ENCODE assay signal across 9 cellular contexts in the genomic region with DNA sequence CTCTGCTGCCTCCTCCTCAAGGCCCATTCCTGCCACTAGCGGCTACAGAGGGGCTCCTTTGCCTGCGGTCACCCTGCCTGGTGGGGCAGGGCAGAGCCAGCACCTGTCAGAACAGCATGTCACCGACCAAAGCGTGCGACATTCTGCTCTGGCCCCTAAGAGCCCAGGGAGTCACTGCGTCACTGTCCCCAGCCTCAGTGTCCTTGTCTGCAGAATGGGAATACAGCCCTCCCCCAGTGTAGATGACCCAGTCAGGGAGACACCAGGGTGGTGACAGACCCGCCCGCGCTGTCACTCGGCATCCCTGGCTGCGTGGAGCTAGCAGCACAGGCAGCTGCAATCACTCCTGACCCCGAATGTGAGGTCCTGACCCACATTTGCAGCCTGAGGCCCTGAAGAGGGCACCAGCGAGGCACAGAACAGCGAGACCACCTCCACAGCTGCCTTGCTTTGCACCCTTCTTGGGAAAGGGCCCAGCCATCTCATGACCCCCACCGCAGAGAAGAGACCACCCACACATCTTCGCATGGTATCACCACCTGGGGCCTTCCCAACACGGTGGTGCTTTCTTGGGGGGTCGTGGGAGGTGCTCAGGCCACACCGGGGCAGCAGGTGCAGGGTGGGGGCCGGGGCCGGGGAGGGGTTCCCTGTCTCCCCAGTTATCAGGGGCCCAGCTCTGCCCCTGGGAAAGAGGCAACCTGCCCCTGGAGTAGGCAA. TPM values are rescaled to one million over a fixed set of nuclear protein-coding genes. Genes with fewer than 3 reads are reported as not detected.
DNase-seq lines count a peak whose midpoint lies in the region; ATAC-seq, FAIRE-seq and TF ChIP-seq lines count a peak whose summit lies in the region.
"Had no signal": no experiment of that assay in that cellular context is flagged by ENCODE, and none has a peak within 500 bp of the region (broad histone marks: within the 10 kb centered on the region; RNA-seq: fewer than 3 reads in every experiment).

No MANE protein-coding gene starts in this region.

- H4K20me1 ChIP-seq in endothelial cell of umbilical vein (replicated peaks; ENCODE audit: control insufficient read depth, extremely low read depth, insufficient read depth, low read length), result no peaks in the 10 kb centered on the region

- H3K4me1 Mint-ChIP-seq in activated naive CD4-positive, alpha-beta T cell treated with anti-CD3 and anti-CD28 coated beads, Interleukin-2, amount 10 ng/mL, durations not matched to agents 7 days and 5 days, result peaks cover 8% of the 10 kb centered on the region
- H3K4me1 Mint-ChIP-seq in stimulated activated memory B cell treated with anti-CD40 and anti-IgM and Interleukin-4, amounts not matched to agents 10 μg/mL and 1 μg/mL and 100 μg/mL, for 72 hours, result peaks cover 24% of the 10 kb centered on the region

- peak; percentile 42 for ATAC-seq in stimulated activated memory B cell treated with anti-CD40 and anti-IgM and Interleukin-4, amounts not matched to agents 10 μg/mL and 1 μg/mL and 100 μg/mL, for 72 hours
- no peak for ATAC-seq in HG03378 (IDR thresholded peaks at IDR 0.05; ENCODE audit: unreplicated experiment)

- POLR2A ChIA-PET in endothelial cell of umbilical vein (lab: Charles Lee), result interaction anchor here (0.6 kb wide), 1 partner anchor 10 kb away, joined by 3 read pairs; a partner anchor contains a TSS

- H3K9ac ChIP-seq in endothelial cell of umbilical vein (replicated peaks; ENCODE audit: extremely low read depth, insufficient read depth, low read length), result no peak overlapping the region
- H3K9ac ChIP-seq: parathyroid adenoma had no signal

- CTCF ChIA-PET in activated naive CD4-positive, alpha-beta T cell treated with anti-CD3 and anti-CD28 coated beads, Interleukin-2, amount 10 ng/mL, durations not matched to agents 7 days and 5 days (lab: Charles Lee), result interaction anchor here (0.7 to 10.7 kb wide), 14 partner anchors 8 to 212 kb away, joined by 3 to 122 read pairs (median 6); no protein-coding TSS in a partner anchor
- CTCF ChIA-PET in endothelial cell of umbilical vein (lab: Charles Lee), result interaction anchor here (0.6 to 4.7 kb wide), 15 partner anchors 8 to 207 kb away, joined by 3 to 97 read pairs (median 4); a partner anchor contains a TSS

- no peaks in the 10 kb centered on the region for H3K27me3 ChIP-seq in endothelial cell of umbilical vein (ENCODE audit: control insufficient read depth in 2 of 2, insufficient read depth in 2 of 2, low read length in 2 of 2)

- no TSS peak for BruUV-seq in endothelial cell of umbilical vein (replicated peaks; lab: Mats Ljungman, UMichigan)

- no peaks in the 10 kb centered on the region for H3K9me3 ChIP-seq in endothelial cell of umbilical vein (replicated peaks; ENCODE audit: control insufficient read depth, insufficient read depth, low read length)

- DNase-seq in activated naive CD4-positive, alpha-beta T cell treated with anti-CD3 and anti-CD28 coated beads, Interleukin-2, amount 10 ng/mL, durations not matched to agents 7 days and 5 days, result peak; percentile 40
- DNase-seq in activated naive CD4-positive, alpha-beta T cell treated with anti-CD3 and anti-CD28 coated beads, Interleukin-2, amount 50 U/mL, for 16 hours, result no peak
- DNase-seq in NCI-H1694 treated with DMSO at 0.1 percent for 48 hours (lab: John Stamatoyannopoulos, UW) (peak; percentile 49), endothelial cell of umbilical vein (ENCODE audit: low read depth, low spot score) (no peak), KG1 (lab: John Stamatoyannopoulos, UW) (no peak), NCI-H2227 (lab: John Stamatoyannopoulos, UW; ENCODE audit: unreplicated experiment) (no peak)

- H3K27me3 Mint-ChIP-seq in activated naive CD4-positive, alpha-beta T cell treated with anti-CD3 and anti-CD28 coated beads, Interleukin-2, amount 10 ng/mL, durations not matched to agents 7 days and 5 days, result peaks cover 63% of the 10 kb centered on the region
- peaks cover 66% of the 10 kb centered on the region for H3K27me3 Mint-ChIP-seq in stimulated activated memory B cell treated with anti-CD40 and anti-IgM and Interleukin-4, amounts not matched to agents 10 μg/mL and 1 μg/mL and 100 μg/mL, for 72 hours

- no peaks in the 10 kb centered on the region for H3K79me2 ChIP-seq in endothelial cell of umbilical vein (ENCODE audit: control insufficient read depth, insufficient read depth, low read length)
- H3K79me2 ChIP-seq: parathyroid adenoma had no signal

- H3K4me2 ChIP-seq in endothelial cell of umbilical vein (ENCODE audit: insufficient read depth, low read length), result no peak overlapping the region

- peaks cover 46% of the 10 kb centered on the region for H3K4me1 ChIP-seq in endothelial cell of umbilical vein (ENCODE audit: control insufficient read depth, extremely low read depth, insufficient read depth, low read length)

- no peak overlapping the region for H2AFZ ChIP-seq in endothelial cell of umbilical vein (ENCODE audit: low read depth, low read length)

- H3K9me3 Mint-ChIP-seq in activated naive CD4-positive, alpha-beta T cell treated with anti-CD3 and anti-CD28 coated beads, Interleukin-2, amount 10 ng/mL, durations not matched to agents 7 days and 5 days, result no peaks in the 10 kb centered on the region
- no peaks in the 10 kb centered on the region for H3K9me3 Mint-ChIP-seq in stimulated activated memory B cell treated with anti-CD40 and anti-IgM and Interleukin-4, amounts not matched to agents 10 μg/mL and 1 μg/mL and 100 μg/mL, for 72 hours

- no peak overlapping the region for H3K27ac Mint-ChIP-seq in activated naive CD4-positive, alpha-beta T cell treated with anti-CD3 and anti-CD28 coated beads, Interleukin-2, amount 10 ng/mL, durations not matched to agents 7 days and 5 days
- peak overlapping the region; percentile 21 for H3K27ac Mint-ChIP-seq in stimulated activated memory B cell treated with anti-CD40 and anti-IgM and Interleukin-4, amounts not matched to agents 10 μg/mL and 1 μg/mL and 100 μg/mL, for 72 hours

- no peaks in the 10 kb centered on the region for H3K9me1 ChIP-seq in endothelial cell of umbilical vein (replicated peaks; ENCODE audit: control insufficient read depth, extremely low read depth, insufficient read depth, low read length)

- no peak overlapping the region for H3K4me3 ChIP-seq in endothelial cell of umbilical vein (replicated peaks in 1 of 3; ENCODE audit: insufficient read depth in 1 of 3, low read depth in 1 of 3, low read length in 3 of 3)

- H3K36me3 ChIP-seq in endothelial cell of umbilical vein (ENCODE audit: control insufficient read depth in 2 of 2, extremely low read depth in 1 of 2, insufficient read depth in 2 of 2, low read length in 2 of 2), result no peaks in the 10 kb centered on the region

- no peak for TF ChIP-seq POLR2A in endothelial cell of umbilical vein (IDR thresholded peaks at IDR 0.05; ENCODE audit: low read depth, low read length)

- dilution Hi-C loops in endothelial cell of umbilical vein (cut with MboI; ENCODE audit: extremely low pct_ligation_motif_present, low sequenced_read_pairs), result no loop called here

- peak in 1 of 2 donors; percentile 23 for TF ChIP-seq CTCF in endothelial cell of umbilical vein (IDR thresholded peaks at IDR 0.05; ENCODE audit: extremely low read depth in 1 of 2, insufficient read depth in 1 of 2, low read depth in 1 of 2, low read length in 2 of 2)

- H3K36me3 Mint-ChIP-seq in activated naive CD4-positive, alpha-beta T cell treated with anti-CD3 and anti-CD28 coated beads, Interleukin-2, amount 10 ng/mL, durations not matched to agents 7 days and 5 days, result no peaks in the 10 kb centered on the region
- peaks cover 5% of the 10 kb centered on the region for H3K36me3 Mint-ChIP-seq in stimulated activated memory B cell treated with anti-CD40 and anti-IgM and Interleukin-4, amounts not matched to agents 10 μg/mL and 1 μg/mL and 100 μg/mL, for 72 hours

- peak; percentile 4 for FAIRE-seq in endothelial cell of umbilical vein (lab: Jason Lieb, UNC)

- intact Hi-C loops in endothelial cell of umbilical vein (cut with micrococcal nuclease), result loop anchor here (1.0 to 10.0 kb wide), 7 partner anchors 10 to 327 kb away; a partner anchor contains a TSS

- H3K27ac ChIP-seq in endothelial cell of umbilical vein (ENCODE audit: insufficient read depth, low read depth, low read length), result no peak overlapping the region
- H3K27ac ChIP-seq: parathyroid adenoma had no signal

- no peak overlapping the region for H3K4me3 Mint-ChIP-seq in activated naive CD4-positive, alpha-beta T cell treated with anti-CD3 and anti-CD28 coated beads, Interleukin-2, amount 10 ng/mL, durations not matched to agents 7 days and 5 days
- H3K4me3 Mint-ChIP-seq in stimulated activated memory B cell treated with anti-CD40 and anti-IgM and Interleukin-4, amounts not matched to agents 10 μg/mL and 1 μg/mL and 100 μg/mL, for 72 hours, result no peak overlapping the region

RNA-seq across cellular contexts. Expression of a gene that starts 2.5 kb away (rescaled TPM):
- 68.7 and 81.9 TPM in 2 replicates for total RNA-seq in endothelial cell of umbilical vein
- polyA plus RNA-seq in endothelial cell of umbilical vein, result 16.6 and 17.7 TPM in 2 replicates
- 20.2 and 20.8 TPM in 2 replicates for polyA plus RNA-seq in endothelial cell of umbilical vein (2011; cell fraction: cytosol; rRNA removed)
- polyA plus RNA-seq in endothelial cell of umbilical vein (2011; cell fraction: nucleus; rRNA removed), result 86.6 and 90.9 TPM in 2 replicates
- polyA plus RNA-seq in endothelial cell of umbilical vein (2012), result 76.1 and 85.2 TPM in 2 replicates
- 72.8 and 76.9 TPM in 2 replicates for polyA minus RNA-seq in endothelial cell of umbilical vein
- 25.0 TPM for polyA minus RNA-seq in endothelial cell of umbilical vein (2011; cell fraction: cytosol; rRNA and poly(A)+ RNA removed)
- polyA minus RNA-seq in endothelial cell of umbilical vein (2011; cell fraction: nucleus; rRNA and poly(A)+ RNA removed), result 87.1 and 88.1 TPM in 2 replicates

RNA-seq across cellular contexts. Expression of a gene that starts 9.9 kb away (rescaled TPM):
- total RNA-seq in endothelial cell of umbilical vein, result 5.3 and 5.6 TPM in 2 replicates
- 4.9 and 5.2 TPM in 2 replicates for polyA plus RNA-seq in endothelial cell of umbilical vein
- 4.7 and 5.5 TPM in 2 replicates for polyA plus RNA-seq in endothelial cell of umbilical vein (2011; cell fraction: cytosol; rRNA removed)
- polyA plus RNA-seq in endothelial cell of umbilical vein (2011; cell fraction: nucleus; rRNA removed), result 8.2 and 8.8 TPM in 2 replicates
- 3.3 and 4.7 TPM in 2 replicates for polyA plus RNA-seq in endothelial cell of umbilical vein (2012)
- polyA minus RNA-seq in endothelial cell of umbilical vein, result 2.5 and 3.0 TPM in 2 replicates
- 5.3 TPM for polyA minus RNA-seq in endothelial cell of umbilical vein (2011; cell fraction: cytosol; rRNA and poly(A)+ RNA removed)
- polyA minus RNA-seq in endothelial cell of umbilical vein (2011; cell fraction: nucleus; rRNA and poly(A)+ RNA removed), result 2.5 and 3.0 TPM in 2 replicates

RNA-seq across cellular contexts. Expression of a gene that starts 45.2 kb away (rescaled TPM):
- total RNA-seq in endothelial cell of umbilical vein, result 44.5 and 46.3 TPM in 2 replicates
- 29.9 and 35.5 TPM in 2 replicates for polyA plus RNA-seq in endothelial cell of umbilical vein
- polyA plus RNA-seq in endothelial cell of umbilical vein (2011; cell fraction: cytosol; rRNA removed), result 25.0 and 29.3 TPM in 2 replicates
- 16.5 and 17.0 TPM in 2 replicates for polyA plus RNA-seq in endothelial cell of umbilical vein (2011; cell fraction: nucleus; rRNA removed)
- 21.2 and 29.7 TPM in 2 replicates for polyA plus RNA-seq in endothelial cell of umbilical vein (2012)
- polyA minus RNA-seq in endothelial cell of umbilical vein, result 17.8 and 19.9 TPM in 2 replicates
- 25.6 TPM for polyA minus RNA-seq in endothelial cell of umbilical vein (2011; cell fraction: cytosol; rRNA and poly(A)+ RNA removed)
- 7.7 and 8.7 TPM in 2 replicates for polyA minus RNA-seq in endothelial cell of umbilical vein (2011; cell fraction: nucleus; rRNA and poly(A)+ RNA removed)

RNA-seq across cellular contexts. Expression of a gene that starts 51.0 kb away (rescaled TPM):
- 0.05 and 0.11 TPM in 2 replicates for total RNA-seq in endothelial cell of umbilical vein
- 0.01 and 0.03 TPM in 2 replicates for polyA plus RNA-seq in endothelial cell of umbilical vein
- 0.01 TPM in 1 of 2 replicates, not detected in the other for polyA plus RNA-seq in endothelial cell of umbilical vein (2011; cell fraction: cytosol; rRNA removed)
- polyA plus RNA-seq in endothelial cell of umbilical vein (2011; cell fraction: nucleus; rRNA removed), result 0.11 and 0.18 TPM in 2 replicates
- not detected in 2 replicates for polyA plus RNA-seq in endothelial cell of umbilical vein (2012)
- polyA minus RNA-seq in endothelial cell of umbilical vein, result 0.11 and 0.15 TPM in 2 replicates
- not detected for polyA minus RNA-seq in endothelial cell of umbilical vein (2011; cell fraction: cytosol; rRNA and poly(A)+ RNA removed)
- 0.14 TPM in 1 of 2 replicates, not detected in the other for polyA minus RNA-seq in endothelial cell of umbilical vein (2011; cell fraction: nucleus; rRNA and poly(A)+ RNA removed)

Comparison
In these comparisons a context has a peak if more than half of its experiments do, and no peak if none do; other contexts are left out.
1. DNase-seq: peak in activated naive CD4-positive, alpha-beta T cell treated with anti-CD3 and anti-CD28 coated beads, Interleukin-2, amount 10 ng/mL, durations not matched to agents 7 days and 5 days (single experiment) and NCI-H1694 treated with DMSO at 0.1 percent for 48 hours (single experiment); none in activated naive CD4-positive, alpha-beta T cell treated with anti-CD3 and anti-CD28 coated beads, Interleukin-2, amount 50 U/mL, for 16 hours (single experiment), endothelial cell of umbilical vein (single experiment), KG1 (single experiment) and NCI-H2227 (single experiment).